9 cellular contexts compared by ENCODE assay signal in genomic region chr9:128099932-128100491, GRCh38. TPM values are rescaled to one million over a fixed set of nuclear protein-coding genes. Genes with fewer than 3 reads are reported as not detected.
A peak's percentile ranks its signal among the peaks of the same experiment; 100 is the strongest.
DNase-seq lines count a peak whose midpoint lies in the region; ATAC-seq and TF ChIP-seq lines count a peak whose summit lies in the region.
"Had no signal": no experiment of that assay in that cellular context is flagged by ENCODE, and none has a peak within 500 bp of the region (broad histone marks: within the 10 kb centered on the region; RNA-seq: fewer than 3 reads in every experiment).

No MANE protein-coding gene starts in this region.

- DNase-seq in HCT116 (ENCODE audit: low read depth, low spot score) (no peak), astrocyte of the cerebellum (ENCODE audit: low read depth) (no peak), GF-D8 (lab: John Stamatoyannopoulos, UW) (no peak), kidney tubule cell (ENCODE audit: low spot score) (no peak), glomerular visceral epithelial cell (ENCODE audit: extremely low spot score) (no peak)

- H3K36me3 ChIP-seq in HCT116 (ENCODE audit: control insufficient read depth in 1 of 2, insufficient read depth in 2 of 2, low read length in 2 of 2) (peaks cover 11 to 16% of the 10 kb centered on the region in 2 experiments; a peak in 3 of 4 replicates), iPS-20b (ENCODE audit: insufficient read depth, low read depth, low read length) (peaks cover 44% of the 10 kb centered on the region), skeletal muscle tissue (ENCODE audit: control insufficient read depth in 3 of 3, insufficient read depth in 3 of 3, low read length in 3 of 3) (peaks cover 14 to 54% (median 36%) of the 10 kb centered on the region in 3 donors)

- peaks cover 18 to 38% of the 10 kb centered on the region in 2 experiments for H3K4me1 ChIP-seq in HCT116 (ENCODE audit: control insufficient read depth in 1 of 2, insufficient read depth in 2 of 2, low read length in 2 of 2)
- H3K4me1 ChIP-seq in iPS-20b (ENCODE audit: insufficient read depth, low read length) = peaks cover 28% of the 10 kb centered on the region
- peaks cover 80 to 84% (median 80%) of the 10 kb centered on the region in 3 donors for H3K4me1 ChIP-seq in skeletal muscle tissue (ENCODE audit: control insufficient read depth in 3 of 3, insufficient read depth in 3 of 3, low read length in 3 of 3)

- peaks cover 62% of the 10 kb centered on the region for H3K79me2 ChIP-seq in HCT116 (ENCODE audit: insufficient read depth, low read length)

- H3K9me3 ChIP-seq in HCT116 (ENCODE audit: control insufficient read depth in 1 of 2, insufficient read depth in 1 of 2, low read depth in 1 of 2, low read length in 2 of 2) = no peaks in the 10 kb centered on the region
- H3K9me3 ChIP-seq in iPS-20b (ENCODE audit: insufficient read depth, low read depth, low read length) = no peaks in the 10 kb centered on the region
- H3K9me3 ChIP-seq in skeletal muscle tissue (ENCODE audit: control insufficient read depth in 3 of 3, low read length in 3 of 3) = no peaks in the 10 kb centered on the region

- no peak overlapping the region for H3K4me2 ChIP-seq in HCT116 (ENCODE audit: low read length)

- POLR2A ChIA-PET in HCT116 (lab: Charles Lee) = no interaction called here

- H3K27ac ChIP-seq in HCT116 (ENCODE audit: low read depth, low read length) (no peak overlapping the region), iPS-20b (ENCODE audit: low read length) (no peak overlapping the region), skeletal muscle tissue (ENCODE audit: low read depth, low read length) (peak overlapping the region; percentile 97)

- H4K20me1 ChIP-seq in HCT116 (ENCODE audit: insufficient read depth) = no peaks in the 10 kb centered on the region; the same call in 1 of the 2 replicates

- CTCF ChIA-PET in HCT116 (lab: Charles Lee) = no interaction called here

- no peaks in the 10 kb centered on the region for H3K9me2 ChIP-seq in HCT116 (ENCODE audit: insufficient read depth)

- ATAC-seq in HCT116 (no peak), HG02981 (IDR thresholded peaks at IDR 0.05; ENCODE audit: unreplicated experiment) (no peak)
- ATAC-seq: natural killer cell treated with Interleukin-12 subunit alpha and Interleukin-12 subunit beta and Interleukin-15 and Interleukin-18, amount 100 ng/mL, for 72 hours had no signal

- BruUV-seq in HCT116 (replicated peaks; lab: Mats Ljungman, UMichigan) = no TSS peak

- RAD21 ChIA-PET in HCT116 (lab: Charles Lee; ENCODE audit: low non-redundant PET in 1 of 2, low total read pairs in 2 of 2, uncharacterized antibody in 2 of 2, unreplicated experiment in 2 of 2) = no interaction called here

- TF ChIP-seq RAD21 in HCT116 (IDR thresholded peaks at IDR 0.05; ENCODE audit: low read depth) = no peak

- TF ChIP-seq CTCF in HCT116 (IDR thresholded peaks at IDR 0.05 in 2 of 3, conservative IDR thresholded peaks at IDR 0.05 in 1 of 3; ENCODE audit: borderline replicate concordance in 1 of 3, insufficient read depth in 1 of 3, low read depth in 2 of 3, low read length in 2 of 3) (no peak), astrocyte of the cerebellum (IDR thresholded peaks at IDR 0.05; ENCODE audit: low read depth, low read length, missing control alignments) (no peak)

- in situ Hi-C loops in astrocyte of the cerebellum (cut with HindIII; ENCODE audit: low sequenced_read_pairs) = loop anchor here (10.0 kb wide), 1 partner anchor 165 kb away; the partner anchor contains the start of genes DPM2 and PIP5KL1

- H3K4me3 ChIP-seq in HCT116 (replicated peaks in 1 of 2; ENCODE audit: low read depth in 1 of 2, low read length in 2 of 2) (no peak overlapping the region), astrocyte of the cerebellum (ENCODE audit: low read depth, low read length) (peak overlapping the region; percentile 46), iPS-20b (ENCODE audit: low read length) (peak overlapping the region; percentile 93; the same call in 1 of the 2 replicates), skeletal muscle tissue (ENCODE audit: low read length in 3 of 3) (peak overlapping the region; percentile 73 to 98 (median 92))

- no peak overlapping the region for H2AFZ ChIP-seq in HCT116 (ENCODE audit: low read depth, low read length, poor library complexity, severe bottlenecking)

- intact Hi-C loops in HCT116 (cut with micrococcal nuclease) = no loop called here

- H3K27me3 ChIP-seq in HCT116 (ENCODE audit: insufficient read depth, low read length) (no peaks in the 10 kb centered on the region), iPS-20b (ENCODE audit: insufficient read depth, low read length) (no peaks in the 10 kb centered on the region), skeletal muscle tissue (ENCODE audit: control insufficient read depth in 3 of 3, insufficient read depth in 3 of 3, low read length in 3 of 3) (no peaks in the 10 kb centered on the region)

- TF ChIP-seq POLR2A in HCT116 (IDR thresholded peaks at IDR 0.05; ENCODE audit: borderline replicate concordance, extremely low read depth, insufficient read depth, insufficient read length) = no peak

- H3K9ac ChIP-seq in HCT116 (ENCODE audit: low read length) (0 out of 2 replicates have a peak overlapping the region, but pooled peaks have one; percentile 78), iPS-20b (ENCODE audit: low read depth, low read length) (no peak overlapping the region), skeletal muscle tissue (ENCODE audit: low read depth in 1 of 3, low read length in 3 of 3) (peak overlapping the region; percentile 95 to 100 (median 98))

TF ChIP-seq in HCT116, 20 proteins besides CTCF, POLR2A, EP300 and RAD21:
- TF ChIP-seq EGR1 (IDR thresholded peaks at IDR 0.05; ENCODE audit: low read depth) = no peak
- no peak for TF ChIP-seq POLR2AphosphoS5 (IDR thresholded peaks at IDR 0.05; ENCODE audit: low read depth, low read length)
- no peak for TF ChIP-seq FOSL1 (IDR thresholded peaks at IDR 0.05; ENCODE audit: low read depth)
- TF ChIP-seq SP1 (IDR thresholded peaks at IDR 0.05; ENCODE audit: low read depth) = no peak

RNA-seq across cellular contexts. Expression of gene PTGES2, which starts 27.5 kb away (rescaled TPM):
- 148 TPM for total RNA-seq in HCT116 (2021; ENCODE audit: unreplicated experiment)
- polyA plus RNA-seq in HCT116 (2012) = 154 and 164 TPM in 2 replicates
- 47.5 TPM for total RNA-seq in skeletal muscle tissue

RNA-seq across cellular contexts. Expression of gene SLC25A25, which starts 32.0 kb away (rescaled TPM):
- total RNA-seq in HCT116 (2021; ENCODE audit: unreplicated experiment) (15.3 TPM), skeletal muscle tissue (13.0 TPM)
- 18.8 and 20.5 TPM in 2 replicates for polyA plus RNA-seq in HCT116 (2012)

RNA-seq across cellular contexts. Expression of gene NAIF1, which starts 32.9 kb away (rescaled TPM):
- total RNA-seq in HCT116 (2021; ENCODE audit: unreplicated experiment) (11.0 TPM), skeletal muscle tissue (8.9 TPM)
- 13.3 and 16.7 TPM in 2 replicates for polyA plus RNA-seq in HCT116 (2012)

RNA-seq across cellular contexts. Expression of gene LCN2, which starts 49.2 kb away (rescaled TPM):
- total RNA-seq in HCT116 (2021; ENCODE audit: unreplicated experiment) (9.2 TPM), skeletal muscle tissue (2.1 TPM)
- 99.1 and 318 TPM in 2 replicates for polyA plus RNA-seq in HCT116 (2012)
- total RNA-seq: natural killer cell treated with Interleukin-12 subunit alpha and Interleukin-12 subunit beta and Interleukin-15 and Interleukin-18, amount 100 ng/mL, for 72 hours had no signal

Comparison
In these comparisons a context has a peak if more than half of its experiments do, and no peak if none do; other contexts are left out.
1. H3K4me3 ChIP-seq: peak in astrocyte of the cerebellum (single experiment), iPS-20b (single experiment) and skeletal muscle tissue (3 of 3); none in HCT116 (0 of 2).